In genomic region chr3:44402548-44402947, GRCh38 we compare ENCODE assay signal across 17 cellular contexts.
DNase-seq lines count a peak whose midpoint lies in the region; ATAC-seq and TF ChIP-seq lines count a peak whose summit lies in the region.
"Had no signal": no experiment of that assay in that cellular context is flagged by ENCODE, and none has a peak within 500 bp of the region (broad histone marks: within the 10 kb centered on the region; RNA-seq: fewer than 3 reads in every experiment).

No MANE protein-coding gene starts in this region.

- no peak for ATAC-seq in T-helper 17 cell
- ATAC-seq in heart left ventricle = peak; percentile 61 to 84 (median 78)
- peak; percentile 85 for ATAC-seq in left ventricle myocardium superior
- ATAC-seq in CD4-positive, alpha-beta T cell (ENCODE audit: poor library complexity) = no peak
- ATAC-seq: GM23338 had no signal

- CTCF ChIA-PET in CD4-positive, alpha-beta T cell (lab: Charles Lee) = no interaction called here

- no peak overlapping the region for H3K9ac ChIP-seq in neuronal stem cell (ENCODE audit: low read depth, low read length, poor library complexity)

- WGBS in heart left ventricle, 4 donors = 78 to 85% (median 83%) methylated on average over 3 of the region's 3 CpGs
- no CpG with 5 or more reads among the region's 3 CpGs for WGBS in neuronal stem cell (ENCODE audit: extremely low coverage in 2 of 2, insufficient read length in 2 of 2, insufficient replicate concordance in 1 of 2), 2 donors

- H3K4me2 ChIP-seq in neuronal stem cell (ENCODE audit: insufficient read depth, low read length, poor library complexity, severe bottlenecking) = no peak overlapping the region
- H3K4me2 ChIP-seq: GM23338 had no signal

- POLR2A ChIA-PET in CD4-positive, alpha-beta T cell (lab: Charles Lee) = interaction anchor here (0.5 kb wide), 1 partner anchor 28 kb away, joined by 3 read pairs; no protein-coding TSS in a partner anchor

- H3K23ac ChIP-seq in neuronal stem cell (ENCODE audit: low read depth, low read length, poor library complexity) = peak overlapping the region; percentile 4

- H2BK5ac ChIP-seq in neuronal stem cell (ENCODE audit: low read length) = no peak overlapping the region

- no peaks in the 10 kb centered on the region for H3K27me3 Mint-ChIP-seq in T-helper 17 cell
- no peaks in the 10 kb centered on the region for H3K27me3 Mint-ChIP-seq in CD4-positive, alpha-beta T cell
- H3K27me3 Mint-ChIP-seq: CD4-positive, alpha-beta memory T cell had no signal

- H2AK5ac ChIP-seq in neuronal stem cell (ENCODE audit: low read depth, low read length) = no peak overlapping the region

- no peak overlapping the region for H3K4me3 Mint-ChIP-seq in T-helper 17 cell
- H3K4me3 Mint-ChIP-seq in CD4-positive, alpha-beta T cell = no peak overlapping the region
- H3K4me3 Mint-ChIP-seq: CD4-positive, alpha-beta memory T cell; GM23338 had no signal

- H3K36me3 Mint-ChIP-seq in T-helper 17 cell (ENCODE audit: low read depth) = peaks cover 10% of the 10 kb centered on the region
- peaks cover 20% of the 10 kb centered on the region for H3K36me3 Mint-ChIP-seq in CD4-positive, alpha-beta T cell (ENCODE audit: low read depth)

- no peak overlapping the region for H4K8ac ChIP-seq in neuronal stem cell (ENCODE audit: low read depth, low read length)

- H3K4me3 ChIP-seq in heart left ventricle = no peak overlapping the region
- H3K4me3 ChIP-seq in neuronal stem cell (ENCODE audit: low read length in 2 of 2) = no peak overlapping the region
- H3K4me3 ChIP-seq: GM23338 had no signal

- H3K4me1 Mint-ChIP-seq in T-helper 17 cell = no peaks in the 10 kb centered on the region
- no peaks in the 10 kb centered on the region for H3K4me1 Mint-ChIP-seq in CD4-positive, alpha-beta T cell (ENCODE audit: low read depth)
- H3K4me1 Mint-ChIP-seq: CD4-positive, alpha-beta memory T cell; GM23338 had no signal

- intact Hi-C loops in heart left ventricle (cut with DNase I) = no loop called here
- intact Hi-C loops in left ventricle myocardium superior (cut with micrococcal nuclease) = no loop called here
- intact Hi-C loops in CD4-positive, alpha-beta T cell (cut with DNase I, micrococcal nuclease) = no loop called here

- H2BK12ac ChIP-seq in neuronal stem cell (ENCODE audit: low read length) = no peak overlapping the region

- DNase-seq in T-helper 17 cell (no peak), heart left ventricle (no peak), left ventricle myocardium superior (no peak), neuronal stem cell (ENCODE audit: low spot score) (no peak), dedifferentiated amniotic fluid mesenchymal stem cell (ENCODE audit: extremely low spot score) (no peak), cerebellum (ENCODE audit: low spot score) (no peak)
- DNase-seq in CD4-positive, alpha-beta T cell = no peak
- DNase-seq: ACHN; BE2C; C1 segment of cervical spinal cord; CD4-positive, alpha-beta memory T cell; DMS153; DMS79; GDM1; HCEC 1CT had no signal

- no peaks in the 10 kb centered on the region for H3K79me1 ChIP-seq in neuronal stem cell (ENCODE audit: low read depth, low read length)

- no peak overlapping the region for H3K14ac ChIP-seq in neuronal stem cell (ENCODE audit: low read length)

- H3K27ac Mint-ChIP-seq in T-helper 17 cell = peak overlapping the region; percentile 1
- no peak overlapping the region for H3K27ac Mint-ChIP-seq in CD4-positive, alpha-beta T cell
- H3K27ac Mint-ChIP-seq: CD4-positive, alpha-beta memory T cell; GM23338 had no signal

- no peak overlapping the region for H2BK15ac ChIP-seq in neuronal stem cell (ENCODE audit: low read length)

- H4K91ac ChIP-seq in neuronal stem cell (ENCODE audit: low read depth, low read length, poor library complexity) = no peak overlapping the region

- peaks cover 0 to 44% (median 9%) of the 10 kb centered on the region in 9 donors for H3K36me3 ChIP-seq in heart left ventricle
- H3K36me3 ChIP-seq in neuronal stem cell (replicated peaks in 1 of 2; ENCODE audit: control insufficient read depth in 2 of 2, insufficient read depth in 2 of 2, low read length in 2 of 2) = peaks cover 3 to 11% of the 10 kb centered on the region in 2 donors
- H3K36me3 ChIP-seq: BE2C had no signal

- no peak overlapping the region for H2BK120ac ChIP-seq in neuronal stem cell (ENCODE audit: low read depth, low read length)

- H3K4me1 ChIP-seq in heart left ventricle (peaks cover 0 to 17% (median 0%) of the 10 kb centered on the region in 12 donors), neuronal stem cell (ENCODE audit: control insufficient read depth in 2 of 2, insufficient read depth in 1 of 2, low read depth in 1 of 2, low read length in 2 of 2) (peaks cover 5 to 18% of the 10 kb centered on the region in 2 donors)
- H3K4me1 ChIP-seq: BE2C had no signal

- no peak overlapping the region for H2AFZ ChIP-seq in neuronal stem cell (ENCODE audit: low read length)
- H2AFZ ChIP-seq: GM23338 had no signal

- no peak overlapping the region for H3K4ac ChIP-seq in neuronal stem cell (ENCODE audit: low read length)

- no peak overlapping the region for H3K27ac ChIP-seq in heart left ventricle
- no peak overlapping the region for H3K27ac ChIP-seq in neuronal stem cell (replicated peaks; ENCODE audit: low read length)
- H3K27ac ChIP-seq in CD4-positive, alpha-beta T cell (ENCODE audit: low read depth, low read length) = no peak overlapping the region
- H3K27ac ChIP-seq: HL-60 had no signal

- H3K27me3 ChIP-seq in heart left ventricle = no peaks in the 10 kb centered on the region
- H3K27me3 ChIP-seq in neuronal stem cell (ENCODE audit: control insufficient read depth in 3 of 3, insufficient read depth in 3 of 3, low read depth in 1 of 3, low read length in 3 of 3) = no peaks in the 10 kb centered on the region
- H3K27me3 ChIP-seq in CD4-positive, alpha-beta T cell (ENCODE audit: control insufficient read depth, insufficient read depth, low read length) = no peaks in the 10 kb centered on the region
- H3K27me3 ChIP-seq: BE2C had no signal

- no peaks in the 10 kb centered on the region for H3K9me3 ChIP-seq in T-helper 17 cell (ENCODE audit: control insufficient read depth, low read length, poor library complexity, severe bottlenecking)
- H3K9me3 ChIP-seq in heart left ventricle = no peaks in the 10 kb centered on the region
- H3K9me3 ChIP-seq in neuronal stem cell (replicated peaks in 1 of 2; ENCODE audit: control insufficient read depth in 2 of 2, insufficient read depth in 1 of 2, low read depth in 1 of 2, low read length in 2 of 2) = peaks cover 0 to 3% of the 10 kb centered on the region in 2 donors
- no peaks in the 10 kb centered on the region for H3K9me3 ChIP-seq in CD4-positive, alpha-beta T cell (ENCODE audit: control insufficient read depth, low read length)
- H3K9me3 ChIP-seq: BE2C had no signal

- TF ChIP-seq CTCF in heart left ventricle (IDR thresholded peaks at IDR 0.05) = no peak
- no peak for TF ChIP-seq CTCF in CD4-positive, alpha-beta T cell (IDR thresholded peaks at IDR 0.05)

- TF ChIP-seq POLR2A in heart left ventricle (IDR thresholded peaks at IDR 0.05) = no peak

- H3K18ac ChIP-seq in neuronal stem cell (ENCODE audit: low read length) = no peak overlapping the region

- no peaks in the 10 kb centered on the region for H3K9me3 Mint-ChIP-seq in CD4-positive, alpha-beta T cell
- H3K9me3 Mint-ChIP-seq: CD4-positive, alpha-beta memory T cell; GM23338 had no signal

Comparison
In these comparisons a context has a peak if more than half of its experiments do, and no peak if none do; other contexts are left out.
1. ATAC-seq: peak in heart left ventricle (4 of 4) and left ventricle myocardium superior (single experiment); none in T-helper 17 cell (single experiment) and CD4-positive, alpha-beta T cell (single experiment).